ENCODE assay signal across 13 cellular contexts in the genomic region with DNA sequence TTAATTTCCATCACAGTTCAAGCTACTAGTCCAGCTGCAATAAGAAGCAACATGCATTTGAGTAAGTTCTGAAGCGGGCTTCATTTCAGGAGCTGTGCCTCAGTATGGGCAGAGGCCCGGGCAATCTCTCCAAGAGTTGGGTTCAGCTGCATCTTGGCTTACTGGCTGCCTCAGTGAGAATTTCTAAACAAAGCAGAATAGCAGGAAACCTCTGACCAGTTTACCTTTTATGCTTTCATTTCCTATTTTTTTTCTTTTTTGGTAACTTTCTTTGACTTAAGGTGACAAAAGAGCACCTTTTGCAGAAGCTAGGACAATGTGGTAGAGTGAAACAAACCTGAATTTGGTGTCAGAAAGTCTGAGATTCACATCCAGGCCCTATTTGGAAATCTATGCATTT. TPM values are rescaled to one million over a fixed set of nuclear protein-coding genes. Genes with fewer than 3 reads are reported as not detected.
A peak's percentile ranks its signal among the peaks of the same experiment; 100 is the strongest.
DNase-seq lines count a peak whose midpoint lies in the region; ATAC-seq and TF ChIP-seq lines count a peak whose summit lies in the region.
"Had no signal": no experiment of that assay in that cellular context is flagged by ENCODE, and none has a peak within 500 bp of the region (broad histone marks: within the 10 kb centered on the region; RNA-seq: fewer than 3 reads in every experiment).

No MANE protein-coding gene starts in this region.

- TF ChIP-seq CTCF in left lung (IDR thresholded peaks at IDR 0.05): no peak

- DNase-seq in effector memory CD8-positive, alpha-beta T cell: no peak
- DNase-seq in left lung (no peak), hippocampal formation (lab: John Stamatoyannopoulos, UW) (no peak), activated gamma-delta T cell (lab: John Stamatoyannopoulos, UW) (no peak)
- DNase-seq: activated CD4-positive, CD25-positive, alpha-beta regulatory T cell treated with anti-CD3 and anti-CD28 coated beads, Interleukin-2, amount 50 U/mL, for 72 hours; DMS 273 treated with DMSO at 0.1 percent for 48 hours; effector memory CD4-positive, alpha-beta T cell; NCI-H1694 had no signal

- peaks cover 0 to 14% of the 10 kb centered on the region in 2 donors for H3K4me1 ChIP-seq in left lung

- H3K36me3 ChIP-seq in left lung: no peaks in the 10 kb centered on the region

- H3K4me3 Mint-ChIP-seq in effector memory CD8-positive, alpha-beta T cell: peak overlapping the region; percentile 42 to 55

- no peaks in the 10 kb centered on the region for H3K9me3 Mint-ChIP-seq in effector memory CD8-positive, alpha-beta T cell

- no peak overlapping the region for H3K4me3 ChIP-seq in left lung
- H3K4me3 ChIP-seq: hepatocyte had no signal

- peak overlapping the region; percentile 89 to 92 for H3K27ac Mint-ChIP-seq in effector memory CD8-positive, alpha-beta T cell

- peaks cover 0 to 7% of the 10 kb centered on the region in 2 donors for H3K9me3 ChIP-seq in left lung

- intact Hi-C loops in left lung (cut with DNase I): no loop called here

- no peak overlapping the region for H3K27ac ChIP-seq in left lung
- H3K27ac ChIP-seq: hepatocyte had no signal

- ATAC-seq in GM18502 (IDR thresholded peaks at IDR 0.05; ENCODE audit: poor library complexity, unreplicated experiment): peak; percentile 31
- ATAC-seq in GM21390 (IDR thresholded peaks at IDR 0.05; ENCODE audit: unreplicated experiment): peak; percentile 30
- peak; percentile 30 for ATAC-seq in HG03196 (IDR thresholded peaks at IDR 0.05; ENCODE audit: unreplicated experiment)
- ATAC-seq in effector memory CD8-positive, alpha-beta T cell (replicated peaks): no peak
- no peak for ATAC-seq in left lung
- ATAC-seq in esophagus mucosa: no peak

- H3K4me1 Mint-ChIP-seq in effector memory CD8-positive, alpha-beta T cell (ENCODE audit: low read depth in 2 of 2): peaks cover 25 to 41% of the 10 kb centered on the region in 2 donors

- H3K36me3 Mint-ChIP-seq in effector memory CD8-positive, alpha-beta T cell (ENCODE audit: insufficient read depth): peaks cover 3% of the 10 kb centered on the region

- no peaks in the 10 kb centered on the region for H3K27me3 ChIP-seq in left lung
- H3K27me3 ChIP-seq: hepatocyte had no signal

- H3K27me3 Mint-ChIP-seq in effector memory CD8-positive, alpha-beta T cell: no peaks in the 10 kb centered on the region

RNA-seq across cellular contexts. Expression of gene FBXO30, which starts 51.0 kb away (rescaled TPM):
- total RNA-seq in left lung (10 to 100 TPM in 1 of 2 donors, 1 to 10 TPM in 1; 7.7 to 11.3 TPM), esophagus mucosa (3.8 TPM)

Comparison
In these comparisons a context has a peak if more than half of its experiments do, and no peak if none do; other contexts are left out.
1. ATAC-seq: peak in GM18502 (single experiment), GM21390 (single experiment) and HG03196 (single experiment); none in effector memory CD8-positive, alpha-beta T cell (single experiment), left lung (single experiment) and esophagus mucosa (single experiment).